8 cellular contexts compared by ENCODE assay signal in the genomic region with DNA sequence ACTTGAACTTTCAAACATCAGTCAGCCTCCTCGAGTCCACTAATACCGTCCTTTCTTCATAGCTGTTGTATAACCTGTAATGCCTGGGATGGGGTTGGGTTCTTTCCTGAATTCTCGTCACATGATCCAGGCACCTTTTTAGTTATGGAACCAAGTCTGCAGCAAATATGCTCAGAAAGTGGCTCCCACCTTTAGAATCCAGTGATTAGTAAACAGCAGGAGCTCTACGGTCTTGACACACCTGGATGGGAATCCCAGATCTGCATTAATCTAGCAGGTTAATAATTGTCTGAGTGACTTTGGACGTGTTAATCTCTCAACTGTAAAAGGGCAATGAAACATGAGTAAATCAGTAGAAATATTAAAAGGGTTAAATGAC. TPM values are rescaled to one million over a fixed set of nuclear protein-coding genes. Genes with fewer than 3 reads are reported as not detected.
DNase-seq lines count a peak whose midpoint lies in the region; ATAC-seq, FAIRE-seq and TF ChIP-seq lines count a peak whose summit lies in the region.

No MANE protein-coding gene starts in this region.

- intact Hi-C loops in heart right ventricle (cut with DNase I) (loop anchor here in 7 of 10 donors (5.0 kb wide), 4 partner anchors 46 to 146 kb away; no protein-coding TSS in a partner anchor), Right ventricle myocardium superior (cut with DNase I) (no loop called here), vagina (cut with DNase I) (loop anchor here (5.0 kb wide), 1 partner anchor 71 kb away; no protein-coding TSS in a partner anchor)

- no peaks in the 10 kb centered on the region for H3K9me3 ChIP-seq in heart right ventricle
- H3K9me3 ChIP-seq in astrocyte (ENCODE audit: insufficient read depth, low read depth, low read length) = no peaks in the 10 kb centered on the region
- no peaks in the 10 kb centered on the region for H3K9me3 ChIP-seq in vagina

- H3K27ac Mint-ChIP-seq in astrocyte (ENCODE audit: unreplicated experiment) = peak overlapping the region; percentile 62
- no peak overlapping the region for H3K27ac Mint-ChIP-seq in memory B cell

- no peaks in the 10 kb centered on the region for H3K27me3 ChIP-seq in heart right ventricle
- no peaks in the 10 kb centered on the region for H3K27me3 ChIP-seq in astrocyte (ENCODE audit: insufficient read depth, low read length)
- H3K27me3 ChIP-seq in vagina = no peaks in the 10 kb centered on the region

- H3K9me3 Mint-ChIP-seq in astrocyte (ENCODE audit: unreplicated experiment) = no peaks in the 10 kb centered on the region
- H3K9me3 Mint-ChIP-seq in memory B cell = no peaks in the 10 kb centered on the region

- no peaks in the 10 kb centered on the region for H4K20me1 ChIP-seq in astrocyte (ENCODE audit: insufficient read depth, low read length)

- ATAC-seq in heart right ventricle (no peak), Right ventricle myocardium superior (ENCODE audit: poor library complexity) (no peak), memory B cell (ENCODE audit: low read depth) (no peak), GM19324 (IDR thresholded peaks at IDR 0.05; ENCODE audit: low FRiP score, unreplicated experiment) (no peak)

- no peak for TF ChIP-seq CTCF in heart right ventricle (IDR thresholded peaks at IDR 0.05)
- TF ChIP-seq CTCF in astrocyte (IDR thresholded peaks at IDR 0.05; ENCODE audit: insufficient read depth, low read depth, low read length) = no peak
- TF ChIP-seq CTCF in vagina (IDR thresholded peaks at IDR 0.05) = no peak

- TF ChIP-seq POLR2A in vagina (IDR thresholded peaks at IDR 0.05) = no peak

- no peak overlapping the region for H3K9ac ChIP-seq in astrocyte (ENCODE audit: low read length)

- peak overlapping the region; percentile 79 for H2AFZ ChIP-seq in astrocyte (ENCODE audit: low read depth, low read length)

- H3K36me3 ChIP-seq in heart right ventricle = no peaks in the 10 kb centered on the region
- no peaks in the 10 kb centered on the region for H3K36me3 ChIP-seq in astrocyte (ENCODE audit: insufficient read depth, low read length)
- H3K36me3 ChIP-seq in vagina = no peaks in the 10 kb centered on the region

- DNase-seq in heart right ventricle = no peak
- no peak for DNase-seq in Right ventricle myocardium superior
- DNase-seq in astrocyte (ENCODE audit: low read depth) = no peak
- DNase-seq in memory B cell (ENCODE audit: low spot score in 2 of 2) = no peak
- DNase-seq in vagina (ENCODE audit: extremely low spot score in 2 of 2) = peak in 1 of 2 donors; percentile 77
- no peak for DNase-seq in SHP77 (lab: John Stamatoyannopoulos, UW)
- DNase-seq in CD1c-positive myeloid dendritic cell (ENCODE audit: extremely low spot score) = no peak

- H3K36me3 Mint-ChIP-seq in astrocyte (ENCODE audit: low read depth, unreplicated experiment) = peaks cover 1% of the 10 kb centered on the region
- H3K36me3 Mint-ChIP-seq in memory B cell = no peaks in the 10 kb centered on the region

- FAIRE-seq in astrocyte (lab: Jason Lieb, UNC) = no peak

- H3K4me3 Mint-ChIP-seq in astrocyte (ENCODE audit: unreplicated experiment) = peak overlapping the region; percentile 83
- peak overlapping the region; percentile 69 for H3K4me3 Mint-ChIP-seq in memory B cell

- H3K4me2 ChIP-seq in astrocyte (ENCODE audit: low read length) = peak overlapping the region; percentile 97

- H3K27me3 Mint-ChIP-seq in astrocyte (ENCODE audit: low read depth, unreplicated experiment) (no peaks in the 10 kb centered on the region), memory B cell (no peaks in the 10 kb centered on the region)

- H3K4me1 ChIP-seq in heart right ventricle (peaks cover 3 to 44% (median 41%) of the 10 kb centered on the region in 9 donors), astrocyte (ENCODE audit: insufficient read depth, low read length) (peaks cover 14% of the 10 kb centered on the region), vagina (peaks cover 38% of the 10 kb centered on the region)

- peaks cover 24% of the 10 kb centered on the region for H3K4me1 Mint-ChIP-seq in astrocyte (ENCODE audit: low read depth, unreplicated experiment)
- H3K4me1 Mint-ChIP-seq in memory B cell = peaks cover 6% of the 10 kb centered on the region

- H3K79me2 ChIP-seq in astrocyte (ENCODE audit: insufficient read depth, low read length) = peaks cover 28% of the 10 kb centered on the region

- WGBS in heart right ventricle, 2 donors = 60 to 64% methylated on average over 5 of the region's 5 CpGs

- H3K27ac ChIP-seq in heart right ventricle (peak overlapping the region; percentile 20 to 96 (median 90)), astrocyte (ENCODE audit: low read depth, low read length) (no peak overlapping the region), vagina (peak overlapping the region; percentile 84)

- H3K4me3 ChIP-seq in heart right ventricle = peak overlapping the region in 7 of 10 donors; percentile 55 to 89 (median 83)
- peak overlapping the region; percentile 50 for H3K4me3 ChIP-seq in astrocyte (ENCODE audit: insufficient read depth, low read depth, low read length)
- H3K4me3 ChIP-seq in vagina = peak overlapping the region; percentile 85 to 95

RNA-seq across cellular contexts. Expression of gene ZHX3, which starts 0.7 kb away (rescaled TPM):
- 10 to 100 TPM; 26.2 to 51.8 (median 31.0) TPM for total RNA-seq in heart right ventricle
- polyA plus RNA-seq in heart right ventricle = 10 to 100 TPM in 1 of 2 donors, 1 to 10 TPM in 1; 6.5 to 20.6 TPM
- total RNA-seq in Right ventricle myocardium superior = 31.7 TPM
- total RNA-seq in astrocyte = 32.7 and 41.6 TPM in 2 replicates
- total RNA-seq in vagina = 26.8 TPM

RNA-seq across cellular contexts. Expression of gene LPIN3, which starts 22.4 kb away (rescaled TPM):
- total RNA-seq in heart right ventricle (10 to 100 TPM; 12.5 to 26.5 (median 18.2) TPM), Right ventricle myocardium superior (18.6 TPM), astrocyte (18.0 and 19.6 TPM in 2 replicates), vagina (82.3 TPM)
- polyA plus RNA-seq in heart right ventricle = 10 to 100 TPM; 11.1 to 45.5 TPM

RNA-seq across cellular contexts. Expression of gene EMILIN3, which starts 48.4 kb away (rescaled TPM):
- 1 to 10 TPM in 8 of 10 donors, under 1 TPM in 2; 0.20 to 5.3 (median 2.8) TPM for total RNA-seq in heart right ventricle
- 1 to 10 TPM; 2.1 to 6.4 TPM for polyA plus RNA-seq in heart right ventricle
- 5.6 TPM for total RNA-seq in Right ventricle myocardium superior
- 0.20 TPM in 1 of 2 replicates, not detected in the other for total RNA-seq in astrocyte
- total RNA-seq in vagina = 5.6 TPM
